In the genomic region with DNA sequence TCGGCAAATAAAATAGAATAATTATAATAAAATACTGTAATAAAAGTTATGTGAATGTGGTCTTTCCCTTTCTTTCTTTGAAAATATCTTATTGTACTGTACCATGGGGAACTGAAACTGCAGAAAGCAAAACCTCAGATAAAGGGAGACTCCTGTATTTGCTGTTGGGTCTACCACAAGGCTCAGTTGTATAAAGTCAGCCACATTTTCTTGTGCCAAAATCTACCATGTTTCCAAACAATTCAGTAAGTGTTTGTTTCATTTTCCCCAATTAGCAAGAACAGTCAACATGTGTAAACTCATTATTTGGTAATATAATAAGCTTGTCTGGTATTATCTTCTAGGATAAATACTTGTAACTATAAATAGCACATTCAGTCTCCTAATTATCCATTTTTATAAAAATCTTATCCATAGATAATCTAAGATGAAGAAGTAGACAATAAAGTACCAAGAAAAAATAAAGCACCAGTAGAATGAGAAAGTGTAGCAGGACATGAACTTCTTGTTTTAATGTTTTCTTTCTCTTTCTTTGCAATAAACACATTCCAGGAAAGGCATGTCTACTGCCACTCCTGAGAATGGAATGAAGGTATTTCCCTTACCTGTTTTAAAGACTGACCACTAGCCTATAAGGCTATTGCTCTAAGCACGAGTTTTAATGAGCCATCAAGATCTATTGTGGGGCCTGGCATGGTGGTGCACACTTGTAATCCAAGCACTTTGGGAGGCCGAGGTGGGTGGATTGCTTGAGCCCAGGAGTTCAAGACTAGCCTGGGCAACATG, we compare ENCODE assay signal across 10 cellular contexts. TPM values are rescaled to one million over a fixed set of nuclear protein-coding genes. Genes with fewer than 3 reads are reported as not detected.
DNase-seq lines count a peak whose midpoint lies in the region; ATAC-seq and TF ChIP-seq lines count a peak whose summit lies in the region.
"Had no signal": no experiment of that assay in that cellular context is flagged by ENCODE, and none has a peak within 500 bp of the region (broad histone marks: within the 10 kb centered on the region; RNA-seq: fewer than 3 reads in every experiment).

No MANE protein-coding gene starts in this region.

- no peaks in the 10 kb centered on the region for H3K27me3 ChIP-seq in BLaER1 treated with 17β-estradiol and CSF1 and Interleukin-3, amounts not matched to agents 10 nM and 100 nM
- no peaks in the 10 kb centered on the region for H3K27me3 ChIP-seq in PC-3 (ENCODE audit: low read length)
- H3K27me3 ChIP-seq: upper lobe of left lung had no signal

- H3K27me3 Mint-ChIP-seq in activated naive CD8-positive, alpha-beta T cell treated with anti-CD3 and anti-CD28 coated beads for 36 hours: peaks cover 22% of the 10 kb centered on the region

- POLR2A ChIA-PET in PC-3 (lab: Charles Lee; ENCODE audit: unreplicated experiment): interaction anchor here (0.5 kb wide), 1 partner anchor 17 kb away, joined by 5 read pairs; no protein-coding TSS in a partner anchor

- H3K36me3 ChIP-seq in BLaER1 treated with 17β-estradiol and CSF1 and Interleukin-3, amounts not matched to agents 10 nM and 100 nM: no peaks in the 10 kb centered on the region
- H3K36me3 ChIP-seq in PC-3 (ENCODE audit: low read depth, low read length): no peaks in the 10 kb centered on the region
- H3K36me3 ChIP-seq: upper lobe of left lung had no signal

- H3K9me2 ChIP-seq in PC-3 (replicated peaks; ENCODE audit: low read length): no peaks in the 10 kb centered on the region

- TF ChIP-seq CTCF in GM20000 (IDR thresholded peaks at IDR 0.05; ENCODE audit: extremely low read depth, missing control alignments) (no peak), PC-3 (conservative IDR thresholded peaks at IDR 0.05; ENCODE audit: low read depth, low read length) (no peak)

- H3K9ac ChIP-seq in BLaER1 treated with 17β-estradiol and CSF1 and Interleukin-3, amounts not matched to agents 10 nM and 100 nM: no peak overlapping the region
- H3K9ac ChIP-seq in PC-3 (ENCODE audit: low read length): peak overlapping the region; percentile 25; the same call in 1 of the 2 replicates

- no peaks in the 10 kb centered on the region for H3K36me3 Mint-ChIP-seq in activated naive CD8-positive, alpha-beta T cell treated with anti-CD3 and anti-CD28 coated beads for 36 hours

- no peaks in the 10 kb centered on the region for H3K79me2 ChIP-seq in PC-3 (ENCODE audit: low read length)

- DNase-seq in GM20000 (ENCODE audit: low spot score) (peak; percentile 30), PC-3 (peak; percentile 82), NCI-H146 (lab: John Stamatoyannopoulos, UW) (no peak), NCI-H748 treated with DMSO at 0.1 percent for 48 hours (lab: John Stamatoyannopoulos, UW) (no peak), NCI-H187 (lab: John Stamatoyannopoulos, UW) (no peak)
- DNase-seq in activated naive CD8-positive, alpha-beta T cell treated with anti-CD3 and anti-CD28 coated beads for 36 hours: no peak
- DNase-seq: NCI-H524, upper lobe of left lung had no signal

- intact Hi-C loops in PC-3 (cut with micrococcal nuclease): loop anchor here (2.0 kb wide), 1 partner anchor 17 kb away; no protein-coding TSS in a partner anchor

- no peaks in the 10 kb centered on the region for H3K9me3 Mint-ChIP-seq in activated naive CD8-positive, alpha-beta T cell treated with anti-CD3 and anti-CD28 coated beads for 36 hours

- no peak overlapping the region for H3K4me3 ChIP-seq in BLaER1 treated with 17β-estradiol and CSF1 and Interleukin-3, amounts not matched to agents 10 nM and 100 nM
- peak overlapping the region; percentile 21; the same call in 1 of the 2 replicates for H3K4me3 ChIP-seq in PC-3 (ENCODE audit: low read length)
- H3K4me3 ChIP-seq: upper lobe of left lung had no signal

- no peaks in the 10 kb centered on the region for H4K20me1 ChIP-seq in BLaER1 treated with 17β-estradiol and CSF1 and Interleukin-3, amounts not matched to agents 10 nM and 100 nM
- no peaks in the 10 kb centered on the region for H4K20me1 ChIP-seq in PC-3 (ENCODE audit: low read length)

- peak overlapping the region; percentile 54 for H2AFZ ChIP-seq in PC-3 (ENCODE audit: low read length)

- peaks cover 0 to 15% (median 10%) of the 10 kb centered on the region in 10 experiments; a peak in 12 of 20 replicates for H3K4me1 ChIP-seq in BLaER1 treated with 17β-estradiol and CSF1 and Interleukin-3, amounts not matched to agents 10 nM and 100 nM
- H3K4me1 ChIP-seq in PC-3 (ENCODE audit: insufficient read depth, low read length): peaks cover 8% of the 10 kb centered on the region
- H3K4me1 ChIP-seq: upper lobe of left lung had no signal

- CTCF ChIA-PET in PC-3 (lab: Charles Lee): no interaction called here

- BruUV-seq in PC-3 (replicated peaks; lab: Mats Ljungman, UMichigan): TSS peak; percentile 79

- peak overlapping the region in 7 of 11 experiments; percentile 12 to 66 (median 32); a peak in 8 of 22 replicates for H3K27ac ChIP-seq in BLaER1 treated with 17β-estradiol and CSF1 and Interleukin-3, amounts not matched to agents 10 nM and 100 nM
- peak overlapping the region; percentile 37 for H3K27ac ChIP-seq in PC-3 (ENCODE audit: low read length)
- H3K27ac ChIP-seq: upper lobe of left lung had no signal

- no peak overlapping the region for H3K27ac Mint-ChIP-seq in activated naive CD8-positive, alpha-beta T cell treated with anti-CD3 and anti-CD28 coated beads for 36 hours

- H3K4me3 Mint-ChIP-seq in activated naive CD8-positive, alpha-beta T cell treated with anti-CD3 and anti-CD28 coated beads for 36 hours: no peak overlapping the region

- peak overlapping the region in 8 of 11 experiments; percentile 3 to 56 (median 41); a peak in 11 of 22 replicates for H3K4me2 ChIP-seq in BLaER1 treated with 17β-estradiol and CSF1 and Interleukin-3, amounts not matched to agents 10 nM and 100 nM
- H3K4me2 ChIP-seq in PC-3 (ENCODE audit: low read length): peak overlapping the region; percentile 54

- H3K9me3 ChIP-seq in BLaER1 treated with 17β-estradiol and CSF1 and Interleukin-3, amounts not matched to agents 10 nM and 100 nM (replicated peaks in 1 of 11): no peaks in the 10 kb centered on the region
- H3K9me3 ChIP-seq in PC-3 (ENCODE audit: low read length): no peaks in the 10 kb centered on the region
- H3K9me3 ChIP-seq: upper lobe of left lung had no signal

- no peaks in the 10 kb centered on the region for H3F3A ChIP-seq in PC-3 (ENCODE audit: low read length, unreplicated experiment)

- peak; percentile 95 for ATAC-seq in HG03103 (IDR thresholded peaks at IDR 0.05; ENCODE audit: low read depth, unreplicated experiment)
- ATAC-seq in PC-3: peak; percentile 97

- no peaks in the 10 kb centered on the region for H3K4me1 Mint-ChIP-seq in activated naive CD8-positive, alpha-beta T cell treated with anti-CD3 and anti-CD28 coated beads for 36 hours

RNA-seq across cellular contexts. Expression of gene OTUD4, which starts 15.0 kb away (rescaled TPM):
- total RNA-seq in PC-3 (2014; rRNA removed): 13.6 and 20.6 TPM in 2 replicates
- 10 to 100 TPM; 54.5 to 59.0 TPM for total RNA-seq in activated naive CD8-positive, alpha-beta T cell treated with anti-CD3 and anti-CD28 coated beads for 36 hours

Comparison
In these comparisons a context has a peak if more than half of its experiments do, and no peak if none do; other contexts are left out.
1. DNase-seq: peak in GM20000 (single experiment) and PC-3 (single experiment); none in NCI-H146 (single experiment), activated naive CD8-positive, alpha-beta T cell treated with anti-CD3 and anti-CD28 coated beads for 36 hours (single experiment), NCI-H748 treated with DMSO at 0.1 percent for 48 hours (single experiment) and NCI-H187 (0 of 2).